Comparison of ENCODE assay signal across 13 cellular contexts in genomic region chr20:19025430-19026120, GRCh38.
DNase-seq lines count a peak whose midpoint lies in the region; ATAC-seq and TF ChIP-seq lines count a peak whose summit lies in the region.
"Had no signal": no experiment of that assay in that cellular context is flagged by ENCODE, and none has a peak within 500 bp of the region (broad histone marks: within the 10 kb centered on the region; RNA-seq: fewer than 3 reads in every experiment).

No MANE protein-coding gene starts in this region.

- no peaks in the 10 kb centered on the region for H3K27me3 Mint-ChIP-seq in activated T-cell treated with anti-CD3 and anti-CD28 coated beads, Interleukin-2, amount 50 U/mL, for 24 hours
- peaks cover 2% of the 10 kb centered on the region for H3K27me3 Mint-ChIP-seq in activated CD8-positive, alpha-beta T cell treated with anti-CD3 and anti-CD28 coated beads for 36 hours
- H3K27me3 Mint-ChIP-seq in CD8-positive, alpha-beta T cell (ENCODE audit: low read depth): no peaks in the 10 kb centered on the region

- CTCF ChIA-PET in activated CD8-positive, alpha-beta T cell treated with anti-CD3 and anti-CD28 coated beads for 36 hours (lab: Charles Lee): interaction anchor here (1.4 kb wide), 1 partner anchor 37 kb away, joined by 3 read pairs; no protein-coding TSS in a partner anchor
- CTCF ChIA-PET in CD8-positive, alpha-beta T cell (lab: Charles Lee): no interaction called here

- intact Hi-C loops in activated CD8-positive, alpha-beta T cell treated with anti-CD3 and anti-CD28 coated beads for 36 hours (cut with micrococcal nuclease): no loop called here
- intact Hi-C loops in CD8-positive, alpha-beta T cell (cut with DNase I, micrococcal nuclease): no loop called here

- no peaks in the 10 kb centered on the region for H3K27me3 ChIP-seq in CD8-positive, alpha-beta T cell (ENCODE audit: insufficient read depth, low read length)
- H3K27me3 ChIP-seq: cardiac muscle cell had no signal

- no peaks in the 10 kb centered on the region for H3K9me3 Mint-ChIP-seq in activated T-cell treated with anti-CD3 and anti-CD28 coated beads, Interleukin-2, amount 50 U/mL, for 24 hours
- peaks cover 2% of the 10 kb centered on the region for H3K9me3 Mint-ChIP-seq in activated CD8-positive, alpha-beta T cell treated with anti-CD3 and anti-CD28 coated beads for 36 hours
- peaks cover 3% of the 10 kb centered on the region for H3K9me3 Mint-ChIP-seq in CD8-positive, alpha-beta T cell

- H3K27ac Mint-ChIP-seq in activated T-cell treated with anti-CD3 and anti-CD28 coated beads, Interleukin-2, amount 50 U/mL, for 24 hours: no peak overlapping the region
- no peak overlapping the region for H3K27ac Mint-ChIP-seq in activated CD8-positive, alpha-beta T cell treated with anti-CD3 and anti-CD28 coated beads for 36 hours
- H3K27ac Mint-ChIP-seq in CD8-positive, alpha-beta T cell: no peak overlapping the region
- H3K27ac Mint-ChIP-seq: activated naive CD8-positive, alpha-beta T cell treated with anti-CD3 and anti-CD28 coated beads, Interleukin-2, amount 50 U/mL, for 24 hours had no signal

- no peaks in the 10 kb centered on the region for H3K4me1 Mint-ChIP-seq in activated T-cell treated with anti-CD3 and anti-CD28 coated beads, Interleukin-2, amount 50 U/mL, for 24 hours (ENCODE audit: low read depth)
- no peaks in the 10 kb centered on the region for H3K4me1 Mint-ChIP-seq in activated CD8-positive, alpha-beta T cell treated with anti-CD3 and anti-CD28 coated beads for 36 hours (ENCODE audit: low read depth)
- H3K4me1 Mint-ChIP-seq in CD8-positive, alpha-beta T cell (ENCODE audit: low read depth): no peaks in the 10 kb centered on the region

- no peaks in the 10 kb centered on the region for H3K9me3 ChIP-seq in CD8-positive, alpha-beta T cell (ENCODE audit: low read length)

- no peak overlapping the region for H3K4me3 ChIP-seq in CD8-positive, alpha-beta T cell (ENCODE audit: low read depth, low read length)
- H3K4me3 ChIP-seq: cardiac muscle cell had no signal

- POLR2A ChIA-PET in activated CD8-positive, alpha-beta T cell treated with anti-CD3 and anti-CD28 coated beads for 36 hours (lab: Charles Lee): interaction anchor here (2.0 kb wide), 1 partner anchor 13 kb away, joined by 6 read pairs; no protein-coding TSS in a partner anchor
- POLR2A ChIA-PET in CD8-positive, alpha-beta T cell (lab: Charles Lee): no interaction called here

- no peak for TF ChIP-seq CTCF in activated CD8-positive, alpha-beta T cell treated with anti-CD3 and anti-CD28 coated beads for 36 hours (IDR thresholded peaks at IDR 0.05)
- no peak for TF ChIP-seq CTCF in CD8-positive, alpha-beta T cell (IDR thresholded peaks at IDR 0.05)

- DNase-seq in NCI-H345 (lab: John Stamatoyannopoulos, UW) (peak; percentile 15), NCI-H345 treated with DMSO at 0.1 percent for 48 hours (lab: John Stamatoyannopoulos, UW; ENCODE audit: unreplicated experiment) (no peak), ureter (ENCODE audit: low spot score) (peak; percentile 1)
- no peak for DNase-seq in activated T-cell treated with anti-CD3 and anti-CD28 coated beads, Interleukin-2, amount 50 U/mL, for 24 hours
- no peak for DNase-seq in activated CD8-positive, alpha-beta T cell treated with anti-CD3 and anti-CD28 coated beads for 36 hours
- no peak for DNase-seq in CD8-positive, alpha-beta T cell
- DNase-seq: effector CD4-positive, alpha-beta T cell; hypothalamus had no signal

- no peaks in the 10 kb centered on the region for H3K36me3 Mint-ChIP-seq in activated T-cell treated with anti-CD3 and anti-CD28 coated beads, Interleukin-2, amount 50 U/mL, for 24 hours (ENCODE audit: low read depth)
- H3K36me3 Mint-ChIP-seq in activated CD8-positive, alpha-beta T cell treated with anti-CD3 and anti-CD28 coated beads for 36 hours (ENCODE audit: low read depth): no peaks in the 10 kb centered on the region
- no peaks in the 10 kb centered on the region for H3K36me3 Mint-ChIP-seq in CD8-positive, alpha-beta T cell

- ATAC-seq in HG02571 (IDR thresholded peaks at IDR 0.05; ENCODE audit: unreplicated experiment) (peak; percentile 7), HG03469 (IDR thresholded peaks at IDR 0.05; ENCODE audit: unreplicated experiment) (peak; percentile 16)
- ATAC-seq in activated CD8-positive, alpha-beta T cell treated with anti-CD3 and anti-CD28 coated beads for 36 hours: no peak
- ATAC-seq in CD8-positive, alpha-beta T cell: no peak
- ATAC-seq: HCT116 had no signal

- H3K4me1 ChIP-seq in CD8-positive, alpha-beta T cell (ENCODE audit: insufficient read depth, low read length): no peaks in the 10 kb centered on the region

- H3K36me3 ChIP-seq in CD8-positive, alpha-beta T cell (ENCODE audit: insufficient read depth, low read length): no peaks in the 10 kb centered on the region
- H3K36me3 ChIP-seq: cardiac muscle cell had no signal

- H3K4me3 Mint-ChIP-seq in activated T-cell treated with anti-CD3 and anti-CD28 coated beads, Interleukin-2, amount 50 U/mL, for 24 hours: no peak overlapping the region
- H3K4me3 Mint-ChIP-seq in activated CD8-positive, alpha-beta T cell treated with anti-CD3 and anti-CD28 coated beads for 36 hours: no peak overlapping the region
- no peak overlapping the region for H3K4me3 Mint-ChIP-seq in CD8-positive, alpha-beta T cell
- H3K4me3 Mint-ChIP-seq: activated naive CD8-positive, alpha-beta T cell treated with anti-CD3 and anti-CD28 coated beads, Interleukin-2, amount 50 U/mL, for 24 hours had no signal

- no peak overlapping the region for H3K27ac ChIP-seq in CD8-positive, alpha-beta T cell (ENCODE audit: low read depth, low read length)
- H3K27ac ChIP-seq: cardiac muscle cell had no signal

Comparison
In these comparisons a context has a peak if more than half of its experiments do, and no peak if none do; other contexts are left out.
1. DNase-seq: peak in NCI-H345 (single experiment) and ureter (single experiment); none in NCI-H345 treated with DMSO at 0.1 percent for 48 hours (single experiment), activated T-cell treated with anti-CD3 and anti-CD28 coated beads, Interleukin-2, amount 50 U/mL, for 24 hours (single experiment), activated CD8-positive, alpha-beta T cell treated with anti-CD3 and anti-CD28 coated beads for 36 hours (single experiment) and CD8-positive, alpha-beta T cell (0 of 7).
2. ATAC-seq: peak in HG02571 (single experiment) and HG03469 (single experiment); none in activated CD8-positive, alpha-beta T cell treated with anti-CD3 and anti-CD28 coated beads for 36 hours (single experiment) and CD8-positive, alpha-beta T cell (single experiment).